23 cellular contexts compared by ENCODE assay signal in genomic region chr7:157867685-157868305, GRCh38.
"Had no signal": no experiment of that assay in that cellular context is flagged by ENCODE, and none has a peak within 500 bp of the region (broad histone marks: within the 10 kb centered on the region; RNA-seq: fewer than 3 reads in every experiment).

No MANE protein-coding gene starts in this region.

- DNase-seq: cerebellar nuclear complex; colonic mucosa; effector CD8-positive, alpha-beta T cell; effector memory CD8-positive, alpha-beta T cell; endodermal cell; erythroblast; esophagus squamous epithelium; foreskin fibroblast; foreskin melanocyte; gastrocnemius medialis; glutamatergic neuron; heart right ventricle; hippocampal formation; left cardiac atrium; left lung; left ventricle myocardium superior; lower lobe of right lung; mesenchymal stem cell; mucosa of descending colon had no signal

- H3K4me3 Mint-ChIP-seq: central memory CD8-positive, alpha-beta T cell; effector memory CD8-positive, alpha-beta T cell; endodermal cell; mesothelial cell of epicardium had no signal

- H3K27ac Mint-ChIP-seq: effector memory CD8-positive, alpha-beta T cell; endodermal cell; mesothelial cell of epicardium had no signal

- H3K27me3 ChIP-seq: colonic mucosa, esophagus squamous epithelium, gastrocnemius medialis had no signal

- ATAC-seq: effector memory CD8-positive, alpha-beta T cell; esophagus mucosa; gastrocnemius medialis; heart right ventricle; left cardiac atrium; left lung; left ventricle myocardium superior; lower lobe of right lung; mucosa of descending colon had no signal

- H3K27ac ChIP-seq: colonic mucosa, epithelial cell of prostate, esophagus squamous epithelium, gastrocnemius medialis, heart right ventricle, left lung, lower lobe of right lung had no signal

- H3K4me1 Mint-ChIP-seq: central memory CD8-positive, alpha-beta T cell; endodermal cell; mesothelial cell of epicardium had no signal

- H3K4me3 ChIP-seq: colonic mucosa, esophagus squamous epithelium, gastrocnemius medialis, heart right ventricle, left lung, lower lobe of right lung, mucosa of descending colon had no signal

- H3K9me3 ChIP-seq: colonic mucosa, esophagus squamous epithelium, gastrocnemius medialis, lower lobe of right lung had no signal

- H3K36me3 Mint-ChIP-seq: mesothelial cell of epicardium had no signal

- H3K9me3 Mint-ChIP-seq: central memory CD8-positive, alpha-beta T cell; effector memory CD8-positive, alpha-beta T cell had no signal

- H3K4me1 ChIP-seq: colonic mucosa, esophagus squamous epithelium, gastrocnemius medialis, heart right ventricle, left lung, lower lobe of right lung had no signal

- H3K36me3 ChIP-seq: colonic mucosa, esophagus squamous epithelium, gastrocnemius medialis, heart right ventricle, left lung, lower lobe of right lung had no signal

- H3K27me3 Mint-ChIP-seq: central memory CD8-positive, alpha-beta T cell had no signal
